10 cellular contexts compared by ENCODE assay signal in the genomic region with DNA sequence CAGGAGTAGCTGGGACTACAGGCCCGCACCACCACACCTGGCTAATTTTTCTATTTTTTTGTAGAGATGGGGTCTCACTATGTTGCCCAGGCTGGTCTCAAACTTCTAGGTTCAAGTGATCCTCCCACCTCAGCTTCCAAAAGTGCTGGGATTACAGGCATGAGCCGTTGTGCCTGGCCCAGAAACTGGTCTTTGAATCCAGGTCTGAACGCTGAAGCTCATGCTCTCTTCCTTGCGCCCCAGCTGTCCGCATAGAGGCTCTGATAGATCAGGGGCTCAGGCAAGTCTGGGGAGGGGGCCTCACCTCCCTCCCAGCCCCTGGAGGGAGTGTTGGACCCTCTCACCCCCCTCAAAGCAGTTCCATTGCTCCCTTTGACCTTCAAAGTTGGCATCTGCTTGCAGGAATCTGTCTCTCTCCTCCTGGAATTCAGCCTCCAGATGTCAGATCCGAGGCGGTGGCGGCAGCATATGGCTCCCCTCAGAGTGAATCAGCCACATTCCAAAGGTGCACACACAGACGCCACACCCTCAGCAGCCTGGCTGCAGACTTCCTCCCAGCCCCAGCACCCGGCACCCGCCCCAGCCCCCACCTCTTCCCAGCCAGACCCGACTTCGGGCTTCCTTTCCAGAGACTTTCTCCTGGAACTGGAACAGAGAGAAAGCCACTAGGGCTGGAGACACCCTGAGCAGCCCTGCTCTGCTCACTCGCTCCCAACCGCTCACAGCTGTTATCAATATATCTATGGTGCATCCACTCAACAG. TPM values are rescaled to one million over a fixed set of nuclear protein-coding genes. Genes with fewer than 3 reads are reported as not detected.
A peak's percentile ranks its signal among the peaks of the same experiment; 100 is the strongest.
DNase-seq lines count a peak whose midpoint lies in the region; ATAC-seq, FAIRE-seq and TF ChIP-seq lines count a peak whose summit lies in the region.
"Had no signal": no experiment of that assay in that cellular context is flagged by ENCODE, and none has a peak within 500 bp of the region (broad histone marks: within the 10 kb centered on the region; RNA-seq: fewer than 3 reads in every experiment).

No MANE protein-coding gene starts in this region.

- TF ChIP-seq POLR2A in A549 (IDR thresholded peaks at IDR 0.05; ENCODE audit: low read length), result peak; percentile 26; the same call in 1 of the 2 replicates

- intact Hi-C loops in activated CD4-positive, alpha-beta T cell treated with anti-CD3 and anti-CD28 coated beads, Interleukin-2, amount 10 ng/mL, durations not matched to agents 24 days and 14 days (cut with micrococcal nuclease), result no loop called here

- no peaks in the 10 kb centered on the region for H3K9me3 ChIP-seq in A549
- H3K9me3 ChIP-seq in duodenal mucosa (ENCODE audit: control insufficient read depth in 1 of 2, low read length in 2 of 2), result no peaks in the 10 kb centered on the region
- H3K9me3 ChIP-seq in lung (ENCODE audit: control insufficient read depth in 2 of 2, insufficient read depth in 1 of 2, low read length in 1 of 2), result no peaks in the 10 kb centered on the region
- H3K9me3 ChIP-seq: BLaER1 treated with 17β-estradiol and CSF1 and Interleukin-3, amounts not matched to agents 10 nM and 100 nM had no signal

- TF ChIP-seq CTCF in A549 (IDR thresholded peaks at IDR 0.05), result no peak
- no peak for TF ChIP-seq CTCF in lung (IDR thresholded peaks at IDR 0.05; ENCODE audit: control extremely low read depth, extremely low read depth)

- no peak overlapping the region for H3K4me3 Mint-ChIP-seq in activated CD4-positive, alpha-beta T cell treated with anti-CD3 and anti-CD28 coated beads, Interleukin-2, amount 10 ng/mL, durations not matched to agents 24 days and 14 days

- H3K27me3 ChIP-seq in duodenal mucosa (ENCODE audit: control insufficient read depth in 1 of 2, insufficient read depth in 2 of 2, low read length in 2 of 2) (no peaks in the 10 kb centered on the region), lung (ENCODE audit: control insufficient read depth, insufficient read depth) (no peaks in the 10 kb centered on the region)
- H3K27me3 ChIP-seq: BLaER1 treated with 17β-estradiol and CSF1 and Interleukin-3, amounts not matched to agents 10 nM and 100 nM had no signal

- H3K27ac ChIP-seq in A549, result peak overlapping the region; percentile 94 to 99
- H3K27ac ChIP-seq in duodenal mucosa (ENCODE audit: low read depth, low read length), result peak overlapping the region; percentile 5
- peak overlapping the region; percentile 87 to 94 for H3K27ac ChIP-seq in lung (ENCODE audit: low read depth in 1 of 2, low read length in 1 of 2)

- peak overlapping the region; percentile 94 for H3K4me2 ChIP-seq in A549
- H3K4me2 ChIP-seq: BLaER1 treated with 17β-estradiol and CSF1 and Interleukin-3, amounts not matched to agents 10 nM and 100 nM had no signal

- TF ChIP-seq EP300 in A549 (IDR thresholded peaks at IDR 0.05), result peak in 1 of 2 experiments; percentile 49; a peak in 2 of 5 replicates

- peak overlapping the region; percentile 11; the same call in 1 of the 3 replicates for H3K4me3 ChIP-seq in A549
- H3K4me3 ChIP-seq in duodenal mucosa (ENCODE audit: low read depth in 1 of 2, low read length in 2 of 2), result peak overlapping the region; percentile 19 to 32
- H3K4me3 ChIP-seq in lung, result no peak overlapping the region
- H3K4me3 ChIP-seq: BLaER1 treated with 17β-estradiol and CSF1 and Interleukin-3, amounts not matched to agents 10 nM and 100 nM had no signal

- H3K4me1 Mint-ChIP-seq in activated CD4-positive, alpha-beta T cell treated with anti-CD3 and anti-CD28 coated beads, Interleukin-2, amount 10 ng/mL, durations not matched to agents 24 days and 14 days, result no peaks in the 10 kb centered on the region

- CTCF ChIA-PET in A549 (lab: Yijun Ruan, JAX), result interaction anchor here (0.7 to 13.8 kb wide), 13 partner anchors 8 to 104 kb away, joined by 3 to 213 read pairs (median 4); no protein-coding TSS in a partner anchor

- TF ChIP-seq RAD21 in A549 (conservative IDR thresholded peaks at IDR 0.05 in 1 of 2, IDR thresholded peaks at IDR 0.05 in 1 of 2), result peak; percentile 15 to 39; a peak in 2 of 5 replicates

- no peaks in the 10 kb centered on the region for H3K9me3 Mint-ChIP-seq in activated CD4-positive, alpha-beta T cell treated with anti-CD3 and anti-CD28 coated beads, Interleukin-2, amount 10 ng/mL, durations not matched to agents 24 days and 14 days

- ATAC-seq in A549 (peak; percentile 96 to 99), lung (ENCODE audit: insufficient read depth, low FRiP score) (peak; percentile 95), HG03135 (IDR thresholded peaks at IDR 0.05; ENCODE audit: unreplicated experiment) (no peak)

- H3K36me3 ChIP-seq in duodenal mucosa (ENCODE audit: control insufficient read depth in 1 of 2, insufficient read depth in 2 of 2, low read length in 2 of 2) (no peaks in the 10 kb centered on the region), lung (ENCODE audit: control insufficient read depth in 2 of 2, insufficient read depth in 2 of 2, low read length in 2 of 2) (no peaks in the 10 kb centered on the region)

- H3K4me1 ChIP-seq in A549, result peaks cover 57% of the 10 kb centered on the region
- H3K4me1 ChIP-seq in duodenal mucosa (ENCODE audit: control insufficient read depth in 1 of 2, insufficient read depth in 2 of 2, low read length in 2 of 2), result peaks cover 7 to 8% of the 10 kb centered on the region in 2 donors
- H3K4me1 ChIP-seq in lung (ENCODE audit: control insufficient read depth in 2 of 2, insufficient read depth in 2 of 2, low read length in 2 of 2), result peaks cover 0 to 12% of the 10 kb centered on the region in 2 donors

- no peak for FAIRE-seq in A549 (lab: Jason Lieb, UNC)
- FAIRE-seq: colon had no signal

- H3K27me3 Mint-ChIP-seq in activated CD4-positive, alpha-beta T cell treated with anti-CD3 and anti-CD28 coated beads, Interleukin-2, amount 10 ng/mL, durations not matched to agents 24 days and 14 days, result peaks cover 2% of the 10 kb centered on the region

- POLR2A ChIA-PET in A549 (lab: Yijun Ruan, JAX), result interaction anchor here (0.6 to 3.5 kb wide), 9 partner anchors 8 to 183 kb away, joined by 3 to 39 read pairs (median 7); partner anchors contain the start of genes GLIS2 and TFAP4

- peaks cover 5% of the 10 kb centered on the region for H3K36me3 Mint-ChIP-seq in activated CD4-positive, alpha-beta T cell treated with anti-CD3 and anti-CD28 coated beads, Interleukin-2, amount 10 ng/mL, durations not matched to agents 24 days and 14 days (ENCODE audit: low read depth)

- DNase-seq in A549 (ENCODE audit: low read depth in 1 of 2, low spot score in 1 of 2) (peak; percentile 95 to 97), M059J (ENCODE audit: low read depth) (peak; percentile 92), lung (ENCODE audit: low spot score) (peak; percentile 87), DMS153 (lab: John Stamatoyannopoulos, UW) (no peak), NCI-H1930 (lab: John Stamatoyannopoulos, UW) (no peak)
- no peak for DNase-seq in activated CD4-positive, alpha-beta T cell treated with anti-CD3 and anti-CD28 coated beads, Interleukin-2, amount 10 ng/mL, durations not matched to agents 24 days and 14 days

- no peak overlapping the region for H3K27ac Mint-ChIP-seq in activated CD4-positive, alpha-beta T cell treated with anti-CD3 and anti-CD28 coated beads, Interleukin-2, amount 10 ng/mL, durations not matched to agents 24 days and 14 days

- peak overlapping the region in 1 of 2 donors; percentile 7 for H3K9ac ChIP-seq in duodenal mucosa (ENCODE audit: low read depth in 1 of 2, low read length in 2 of 2)

- 18% methylated on average over 11 of the region's 15 CpGs for WGBS in A549 (ENCODE audit: missing lambda C conversion rate)
- WGBS in lung, 2 donors, result 30 to 44% methylated on average over 15 of the region's 15 CpGs

RNA-seq across cellular contexts. Expression of gene GLIS2, which starts 16.9 kb away (rescaled TPM):
- polyA plus RNA-seq in A549 (2011; rRNA removed), result 5.5 and 6.8 TPM in 2 replicates
- 20.8 and 29.4 TPM in 2 replicates for polyA plus RNA-seq in A549 (2012; cell fraction: cytosol; rRNA removed)
- 37.1 and 54.5 TPM in 2 replicates for polyA plus RNA-seq in A549 (2012; cell fraction: nucleus; rRNA removed)
- polyA plus RNA-seq in A549 (2017; fragmentation: RNase III; extraction: RNeasy Plus Mini Kit Qiagen cat#74134 plus additional on column Dnase treatment), result 15.8 to 19.5 TPM (median 16.3 TPM) in 3 replicates
- 3.3 and 6.4 TPM in 2 replicates for polyA minus RNA-seq in A549 (2011; rRNA and poly(A)+ RNA removed)
- total RNA-seq in M059J (2014; rRNA removed; shearing (Covaris generic)), result 0.22 and 1.1 TPM in 2 replicates
- 10 to 100 TPM in 1 of 2 donors, 1 to 10 TPM in 1; 8.8 to 25.5 TPM for total RNA-seq in lung
- 10 to 100 TPM; 14.8 to 15.1 TPM for polyA plus RNA-seq in lung
- total RNA-seq in activated CD4-positive, alpha-beta T cell treated with anti-CD3 and anti-CD28 coated beads, Interleukin-2, amount 10 ng/mL, durations not matched to agents 24 days and 14 days, result 1.0 and 1.4 TPM in 2 replicates

RNA-seq across cellular contexts. Expression of gene TFAP4, which starts 26.1 kb away (rescaled TPM):
- polyA plus RNA-seq in A549 (2011; rRNA removed) (7.0 and 7.2 TPM in 2 replicates), A549 (2017; fragmentation: RNase III; extraction: RNeasy Plus Mini Kit Qiagen cat#74134 plus additional on column Dnase treatment) (13.6 to 15.7 TPM (median 14.7 TPM) in 3 replicates), lung (10 to 100 TPM in 1 of 2 donors, 1 to 10 TPM in 1; 5.7 to 10.5 TPM)
- polyA plus RNA-seq in A549 (2012; cell fraction: cytosol; rRNA removed), result 19.1 and 22.2 TPM in 2 replicates
- polyA plus RNA-seq in A549 (2012; cell fraction: nucleus; rRNA removed), result 25.1 and 33.1 TPM in 2 replicates
- polyA minus RNA-seq in A549 (2011; rRNA and poly(A)+ RNA removed), result 30.3 and 41.0 TPM in 2 replicates
- 3.2 and 6.2 TPM in 2 replicates for total RNA-seq in M059J (2014; rRNA removed; shearing (Covaris generic))
- total RNA-seq in lung, result 10 to 100 TPM in 1 of 2 donors, 1 to 10 TPM in 1; 9.7 to 12.3 TPM
- total RNA-seq in activated CD4-positive, alpha-beta T cell treated with anti-CD3 and anti-CD28 coated beads, Interleukin-2, amount 10 ng/mL, durations not matched to agents 24 days and 14 days, result 46.1 and 53.4 TPM in 2 replicates

RNA-seq across cellular contexts. Expression of gene PAM16, which starts 52.2 kb away (rescaled TPM):
- polyA plus RNA-seq in A549 (2011; rRNA removed) (42.5 and 55.1 TPM in 2 replicates), A549 (2017; fragmentation: RNase III; extraction: RNeasy Plus Mini Kit Qiagen cat#74134 plus additional on column Dnase treatment) (58.7 to 64.3 TPM (median 59.1 TPM) in 3 replicates), lung (100 to 1,000 TPM in 1 of 2 donors, 10 to 100 TPM in 1; 62.2 to 183 TPM)
- polyA plus RNA-seq in A549 (2012; cell fraction: cytosol; rRNA removed), result 169 and 194 TPM in 2 replicates
- polyA plus RNA-seq in A549 (2012; cell fraction: nucleus; rRNA removed), result 144 and 160 TPM in 2 replicates
- polyA minus RNA-seq in A549 (2011; rRNA and poly(A)+ RNA removed), result 9.2 and 9.3 TPM in 2 replicates
- total RNA-seq in M059J (2014; rRNA removed; shearing (Covaris generic)), result 38.6 and 61.5 TPM in 2 replicates
- total RNA-seq in lung, result 10 to 100 TPM; 23.0 to 55.2 TPM
- total RNA-seq in activated CD4-positive, alpha-beta T cell treated with anti-CD3 and anti-CD28 coated beads, Interleukin-2, amount 10 ng/mL, durations not matched to agents 24 days and 14 days, result 93.5 and 104 TPM in 2 replicates

RNA-seq across cellular contexts. Expression of gene SRL, which starts 57.1 kb away (rescaled TPM):
- polyA plus RNA-seq in A549 (2011; rRNA removed), result not detected in 2 replicates
- polyA plus RNA-seq in A549 (2012; cell fraction: cytosol; rRNA removed), result 0.01 TPM in 1 of 2 replicates, not detected in the other
- 0.05 TPM in 1 of 2 replicates, not detected in the other for polyA plus RNA-seq in A549 (2012; cell fraction: nucleus; rRNA removed)
- polyA plus RNA-seq in A549 (2017; fragmentation: RNase III; extraction: RNeasy Plus Mini Kit Qiagen cat#74134 plus additional on column Dnase treatment), result 0.03 to 0.05 TPM (median 0.03 TPM) in 3 replicates
- 0.12 TPM in 1 of 2 replicates, not detected in the other for polyA minus RNA-seq in A549 (2011; rRNA and poly(A)+ RNA removed)
- total RNA-seq in M059J (2014; rRNA removed; shearing (Covaris generic)), result not detected in 2 replicates
- 1 to 10 TPM; 2.1 to 2.9 TPM for total RNA-seq in lung
- under 1 TPM; 0.30 to 0.37 TPM for polyA plus RNA-seq in lung
- not detected in 2 replicates for total RNA-seq in activated CD4-positive, alpha-beta T cell treated with anti-CD3 and anti-CD28 coated beads, Interleukin-2, amount 10 ng/mL, durations not matched to agents 24 days and 14 days

Comparison
In these comparisons a context has a peak if more than half of its experiments do, and no peak if none do; other contexts are left out.
1. DNase-seq: peak in A549 (2 of 2), M059J (single experiment) and lung (single experiment); none in activated CD4-positive, alpha-beta T cell treated with anti-CD3 and anti-CD28 coated beads, Interleukin-2, amount 10 ng/mL, durations not matched to agents 24 days and 14 days (single experiment), DMS153 (single experiment) and NCI-H1930 (0 of 2).
2. H3K27ac ChIP-seq: peak in every context shown above with its lines; median percentile 96 in A549; 90 in lung; 5 in duodenal mucosa.